In the genomic region with DNA sequence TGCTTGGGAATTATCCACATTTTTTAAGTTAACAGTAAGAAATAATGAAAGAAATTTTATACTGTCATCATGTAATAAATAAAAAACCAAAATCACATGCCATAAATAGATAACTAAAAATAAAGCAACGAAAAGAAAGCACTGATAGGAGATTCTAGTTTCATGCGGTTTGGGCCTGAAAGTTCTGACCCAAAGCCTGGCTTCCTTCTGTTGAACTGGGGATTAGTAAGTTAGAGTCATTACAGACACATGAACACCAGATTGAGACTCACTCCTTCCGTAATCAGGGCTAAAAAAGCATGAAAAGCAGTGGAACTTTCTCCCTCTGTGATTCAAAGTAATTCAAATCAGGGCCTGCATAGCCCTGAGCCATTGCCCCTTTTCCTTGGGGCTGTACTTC, we compare ENCODE assay signal across 23 cellular contexts. TPM values are rescaled to one million over a fixed set of nuclear protein-coding genes. Genes with fewer than 3 reads are reported as not detected.
"Had no signal": no experiment of that assay in that cellular context is flagged by ENCODE, and none has a peak within 500 bp of the region (broad histone marks: within the 10 kb centered on the region; RNA-seq: fewer than 3 reads in every experiment).

No MANE protein-coding gene starts in this region.

- H3K4me1 ChIP-seq: SJSA1 had no signal

- DNase-seq: Karpas-422, KG1, MG63, NCI-H1092, NCI-H1105 treated with DMSO at 0.1 percent for 48 hours, NCI-H1417 treated with DMSO at 0.1 percent for 48 hours, NCI-H146, NCI-H1694 treated with DMSO at 0.1 percent for 48 hours, NCI-H1930, NCI-H2081, NCI-H2107, NCI-H2227 treated with DMSO at 0.1 percent for 48 hours, NCI-H524, NCI-H526 treated with DMSO at 0.1 percent for 48 hours, NCI-H748 treated with DMSO at 0.1 percent for 48 hours, Right ventricle myocardium superior, RPMI8226, SIG-M5 had no signal

- H3K27ac ChIP-seq: SJSA1, SK-N-MC had no signal

- H3K36me3 ChIP-seq: MG63, SJSA1 had no signal

- H3K4me3 ChIP-seq: MG63, SJSA1, SK-N-MC had no signal

- H3K9me3 ChIP-seq: MG63, SJSA1 had no signal

RNA-seq across cellular contexts. Expression of a gene that starts 13.2 kb away (rescaled TPM):
- total RNA-seq: HT-29, IMR-90, NCI-H460, Right ventricle myocardium superior, SJSA1 had no signal
